ENCODE assay signal across 27 cellular contexts in genomic region chr9:82088591-82088990, GRCh38.
DNase-seq lines count a peak whose midpoint lies in the region; TF ChIP-seq lines count a peak whose summit lies in the region.
"Had no signal": no experiment of that assay in that cellular context is flagged by ENCODE, and none has a peak within 500 bp of the region (broad histone marks: within the 10 kb centered on the region; RNA-seq: fewer than 3 reads in every experiment).

No MANE protein-coding gene starts in this region.

- H3K27me3 ChIP-seq in testis: no peaks in the 10 kb centered on the region
- H3K27me3 ChIP-seq: BE2C; BLaER1; BLaER1 treated with 17β-estradiol and CSF1 and Interleukin-3, amounts not matched to agents 10 nM and 100 nM had no signal

- H3K4me3 ChIP-seq in testis: no peak overlapping the region
- H3K4me3 ChIP-seq: A549; BLaER1; BLaER1 treated with 17β-estradiol and CSF1 and Interleukin-3, amounts not matched to agents 10 nM and 100 nM had no signal

- 75 to 77% methylated on average over 23 to 24 of the region's 24 CpGs for WGBS in testis, 2 donors

- no peaks in the 10 kb centered on the region for H3K4me1 ChIP-seq in testis
- H3K4me1 ChIP-seq: A549, BE2C, Caco-2 had no signal

- intact Hi-C loops in testis (cut with DNase I; ENCODE audit: low total_unique reads): no loop called here

- TF ChIP-seq CTCF in testis (IDR thresholded peaks at IDR 0.05): no peak

- H3K27ac ChIP-seq in testis: no peak overlapping the region
- H3K27ac ChIP-seq: 22Rv1; A549; BLaER1; BLaER1 treated with 17β-estradiol and CSF1 and Interleukin-3, amounts not matched to agents 10 nM and 100 nM; C4-2B had no signal

- no peaks in the 10 kb centered on the region for H3K36me3 ChIP-seq in testis (ENCODE audit: low read depth, missing control alignments)
- H3K36me3 ChIP-seq: BE2C; BLaER1; BLaER1 treated with 17β-estradiol and CSF1 and Interleukin-3, amounts not matched to agents 10 nM and 100 nM had no signal

- no peak for TF ChIP-seq POLR2A in testis (IDR thresholded peaks at IDR 0.05)

- no peaks in the 10 kb centered on the region for H3K9me3 ChIP-seq in testis
- H3K9me3 ChIP-seq: A549; BE2C; BLaER1; BLaER1 treated with 17β-estradiol and CSF1 and Interleukin-3, amounts not matched to agents 10 nM and 100 nM; Caco-2 had no signal

- peak; percentile 19 for DNase-seq in testis
- DNase-seq in NCI-H524 (lab: John Stamatoyannopoulos, UW): no peak
- DNase-seq: 8988T; ACHN; AML-193; BE2C; C1 segment of cervical spinal cord; Caco-2; Calu3; CD4-positive, alpha-beta memory T cell; CD4-positive, alpha-beta T cell; CD4-positive, CD25-positive, alpha-beta regulatory T cell; CD8-positive, alpha-beta memory T cell; CD8-positive, alpha-beta T cell; COR-L47; DMS 273 treated with DMSO at 0.1 percent for 48 hours; DMS153; DMS53; DMS79; DMS79 treated with DMSO at 0.1 percent for 48 hours; DND-41; EL had no signal
